Comparison of ENCODE assay signal across 15 cellular contexts in the genomic region with DNA sequence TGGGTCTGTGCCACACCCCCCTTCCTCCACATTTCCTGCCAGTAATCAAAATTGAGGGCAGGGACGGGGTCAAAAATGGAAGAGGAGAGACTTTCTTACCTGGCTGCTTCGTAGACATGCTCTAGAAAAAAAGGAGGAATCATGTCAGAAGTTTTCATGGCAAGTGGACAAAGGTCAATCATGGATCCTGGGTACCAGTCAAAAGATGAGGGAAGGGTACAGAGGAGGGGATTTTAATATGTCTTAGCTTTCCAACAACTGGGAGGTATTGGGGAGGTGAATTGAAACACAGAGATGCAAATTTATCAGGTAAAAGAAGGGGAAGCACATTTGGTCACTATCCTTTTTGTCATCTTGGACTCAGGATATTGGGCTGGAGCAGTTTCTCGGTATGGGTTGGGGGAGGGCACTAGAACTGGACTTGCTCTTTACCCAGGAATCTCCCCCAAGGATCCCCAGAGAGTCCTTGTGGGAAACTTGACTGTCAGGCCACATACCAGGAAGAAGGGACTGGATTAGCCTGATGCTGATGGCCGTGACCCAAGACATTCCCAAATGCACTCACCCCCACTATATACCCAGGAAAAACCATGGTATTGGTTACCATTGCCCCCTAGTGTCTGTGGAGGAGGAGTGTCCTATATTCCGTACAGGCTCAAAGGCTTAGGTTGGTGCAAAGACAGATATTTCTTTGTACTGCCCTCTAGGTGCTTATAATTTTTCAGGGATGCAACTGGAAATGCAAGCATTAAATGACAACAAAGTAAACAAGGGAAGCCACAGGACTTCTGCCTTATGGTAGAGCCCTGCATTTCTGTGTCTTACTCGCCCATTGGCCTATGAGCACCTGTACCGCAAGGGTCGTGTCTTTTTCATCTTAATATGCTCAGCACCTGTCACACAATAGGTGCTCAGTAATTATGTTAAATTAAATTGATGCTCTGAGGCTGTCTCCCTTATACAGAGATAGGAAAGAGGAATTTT. TPM values are rescaled to one million over a fixed set of nuclear protein-coding genes. Genes with fewer than 3 reads are reported as not detected.
DNase-seq lines count a peak whose midpoint lies in the region; ATAC-seq and TF ChIP-seq lines count a peak whose summit lies in the region.
"Had no signal": no experiment of that assay in that cellular context is flagged by ENCODE, and none has a peak within 500 bp of the region (broad histone marks: within the 10 kb centered on the region; RNA-seq: fewer than 3 reads in every experiment).

No MANE protein-coding gene starts in this region.

- no peaks in the 10 kb centered on the region for H3K4me1 Mint-ChIP-seq in progenitor cell of endocrine pancreas (ENCODE audit: low read depth)

- H3K9me3 Mint-ChIP-seq in progenitor cell of endocrine pancreas (ENCODE audit: low read depth) = peaks cover 35% of the 10 kb centered on the region

- no peaks in the 10 kb centered on the region for H3K36me3 Mint-ChIP-seq in progenitor cell of endocrine pancreas (ENCODE audit: insufficient read depth)

- H3K27me3 Mint-ChIP-seq in progenitor cell of endocrine pancreas = no peaks in the 10 kb centered on the region

- H3K27ac Mint-ChIP-seq in progenitor cell of endocrine pancreas = no peak overlapping the region

- H3K4me2 ChIP-seq in BLaER1 treated with 17β-estradiol and CSF1 and Interleukin-3, amounts not matched to agents 10 nM and 100 nM = peak overlapping the region; percentile 23 to 97 (median 59)

- peaks cover 0 to 67% (median 33%) of the 10 kb centered on the region in 11 experiments; a peak in 14 of 22 replicates for H3K27me3 ChIP-seq in BLaER1 treated with 17β-estradiol and CSF1 and Interleukin-3, amounts not matched to agents 10 nM and 100 nM
- H3K27me3 ChIP-seq in NT2/D1 (ENCODE audit: insufficient read depth, insufficient read length) = no peaks in the 10 kb centered on the region

- peaks cover 22 to 96% (median 65%) of the 10 kb centered on the region in 10 experiments for H3K4me1 ChIP-seq in BLaER1 treated with 17β-estradiol and CSF1 and Interleukin-3, amounts not matched to agents 10 nM and 100 nM
- H3K4me1 ChIP-seq in NT2/D1 (ENCODE audit: insufficient read depth, insufficient read length) = no peaks in the 10 kb centered on the region
- H3K4me1 ChIP-seq: psoas muscle had no signal

- peaks cover 0 to 22% (median 0%) of the 10 kb centered on the region in 11 experiments; a peak in 10 of 22 replicates for H3K9me3 ChIP-seq in BLaER1 treated with 17β-estradiol and CSF1 and Interleukin-3, amounts not matched to agents 10 nM and 100 nM (replicated peaks in 1 of 11)
- no peaks in the 10 kb centered on the region for H3K9me3 ChIP-seq in NT2/D1 (ENCODE audit: insufficient read depth, low read length)
- H3K9me3 ChIP-seq: psoas muscle had no signal

- DNase-seq in GM13977 (ENCODE audit: low spot score) = no peak
- peak; percentile 27 for DNase-seq in NT2/D1 (ENCODE audit: low read depth, low spot score)
- DNase-seq in fibroblast of mammary gland (ENCODE audit: low read depth) = no peak
- no peak for DNase-seq in HK-2 (ENCODE audit: unreplicated experiment)
- no peak for DNase-seq in progenitor cell of endocrine pancreas (ENCODE audit: low spot score, unreplicated experiment)
- DNase-seq: activated CD8-positive, alpha-beta memory T cell treated with anti-CD3 and anti-CD28 coated beads, Interleukin-2, amount 50 U/mL, for 4 hours; COR-L47; mesenchymal stem cell; NCI-H510A; psoas muscle; T-helper 2 cell had no signal

- peaks cover 0 to 26% (median 0%) of the 10 kb centered on the region in 11 experiments; a peak in 3 of 22 replicates for H4K20me1 ChIP-seq in BLaER1 treated with 17β-estradiol and CSF1 and Interleukin-3, amounts not matched to agents 10 nM and 100 nM

- TF ChIP-seq CTCF in GM13977 (IDR thresholded peaks at IDR 0.05; ENCODE audit: extremely low read depth, insufficient read depth, missing control alignments) = peak; percentile 16
- peak; percentile 20 for TF ChIP-seq CTCF in fibroblast of mammary gland (conservative IDR thresholded peaks at IDR 0.05; ENCODE audit: control insufficient read depth, insufficient read depth, low read depth, low read length)
- no peak for TF ChIP-seq CTCF in progenitor cell of endocrine pancreas (IDR thresholded peaks at IDR 0.05; ENCODE audit: unreplicated experiment)

- no peak overlapping the region for H3K4me3 ChIP-seq in BLaER1 treated with 17β-estradiol and CSF1 and Interleukin-3, amounts not matched to agents 10 nM and 100 nM
- H3K4me3 ChIP-seq in NT2/D1 (ENCODE audit: insufficient read length, low read depth) (no peak overlapping the region), fibroblast of mammary gland (ENCODE audit: control insufficient read depth, low read depth, low read length) (no peak overlapping the region)
- H3K4me3 ChIP-seq: psoas muscle had no signal

- no peak for ATAC-seq in GM21515 (IDR thresholded peaks at IDR 0.05; ENCODE audit: unreplicated experiment)
- ATAC-seq in HG03159 (IDR thresholded peaks at IDR 0.05; ENCODE audit: unreplicated experiment) = no peak
- ATAC-seq: psoas muscle had no signal

- no peak overlapping the region; a peak in 1 of 22 replicates for H3K9ac ChIP-seq in BLaER1 treated with 17β-estradiol and CSF1 and Interleukin-3, amounts not matched to agents 10 nM and 100 nM
- H3K9ac ChIP-seq in NT2/D1 (ENCODE audit: insufficient read length, low read depth) = no peak overlapping the region

- no peak overlapping the region for H3K4me3 Mint-ChIP-seq in progenitor cell of endocrine pancreas (ENCODE audit: low read depth)

- in situ Hi-C loops in GM13977 (cut with MboI; ENCODE audit: low pct_unique_long_range_greater_than_20kb, low sequenced_read_pairs, unreplicated experiment) = no loop called here

- H3K36me3 ChIP-seq in BLaER1 treated with 17β-estradiol and CSF1 and Interleukin-3, amounts not matched to agents 10 nM and 100 nM = peaks cover 0 to 85% (median 21%) of the 10 kb centered on the region in 11 experiments; a peak in 16 of 22 replicates
- no peaks in the 10 kb centered on the region for H3K36me3 ChIP-seq in NT2/D1 (ENCODE audit: insufficient read depth, insufficient read length, low read length)

- peak overlapping the region; percentile 4 to 99 (median 98); a peak in 16 of 22 replicates for H3K27ac ChIP-seq in BLaER1 treated with 17β-estradiol and CSF1 and Interleukin-3, amounts not matched to agents 10 nM and 100 nM
- H3K27ac ChIP-seq: psoas muscle had no signal

RNA-seq across cellular contexts. Expression of a gene that starts 16.8 kb away (rescaled TPM):
- total RNA-seq in progenitor cell of endocrine pancreas = not detected in 2 replicates
- total RNA-seq: LHCN-M2 had no signal
